In the genomic region with DNA sequence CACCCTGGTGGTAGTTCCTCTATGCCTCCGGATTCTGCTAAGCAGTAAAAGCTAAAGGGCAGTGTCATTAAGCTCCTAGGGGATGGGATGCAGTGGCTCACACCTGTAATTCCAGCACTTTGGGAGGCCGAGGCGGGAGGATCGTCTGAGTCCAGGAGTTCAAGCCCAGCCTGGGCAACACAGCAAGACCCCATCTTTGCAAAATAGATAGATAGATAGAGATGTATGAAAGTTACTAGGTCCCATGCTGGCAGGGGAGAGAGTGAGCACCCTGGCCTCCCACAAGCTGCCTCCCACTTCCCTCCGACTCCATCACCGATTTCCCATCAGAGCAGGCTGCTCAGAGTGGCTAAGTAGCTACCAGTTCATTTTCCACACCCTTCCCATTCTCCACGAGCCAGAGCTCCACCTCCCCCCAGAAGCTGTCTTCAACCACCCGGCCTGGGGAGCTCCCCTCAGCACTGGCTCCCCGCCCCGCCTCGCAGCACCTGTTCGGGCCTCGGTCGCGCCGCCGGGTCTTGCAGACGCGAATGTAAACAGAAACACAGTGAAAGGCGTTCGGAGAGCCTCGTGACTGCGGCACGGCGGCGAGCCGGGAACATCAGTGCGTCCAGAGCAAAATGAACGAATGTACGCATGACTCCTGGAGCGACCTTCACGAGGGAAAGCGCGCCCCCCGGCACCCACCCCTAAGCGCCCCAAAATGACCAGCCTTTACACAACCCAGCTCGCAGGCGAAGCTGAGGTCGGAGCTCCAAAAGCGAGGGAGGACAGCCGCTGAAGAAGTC, we compare ENCODE assay signal across 8 cellular contexts. TPM values are rescaled to one million over a fixed set of nuclear protein-coding genes. Genes with fewer than 3 reads are reported as not detected.
DNase-seq lines count a peak whose midpoint lies in the region; ATAC-seq and TF ChIP-seq lines count a peak whose summit lies in the region.

No MANE protein-coding gene starts in this region.

- WGBS in heart right ventricle, 2 donors, result 8% methylated on average over 41 of the region's 41 CpGs

- no peaks in the 10 kb centered on the region for H3K9me3 ChIP-seq in heart right ventricle

- H3K27ac Mint-ChIP-seq in activated T-cell treated with anti-CD3 and anti-CD28 coated beads, Interleukin-2, amount 50 U/mL, for 24 hours, result peak overlapping the region; percentile 92

- TF ChIP-seq CTCF in heart right ventricle (IDR thresholded peaks at IDR 0.05), result no peak

- no peaks in the 10 kb centered on the region for H3K9me3 Mint-ChIP-seq in activated T-cell treated with anti-CD3 and anti-CD28 coated beads, Interleukin-2, amount 50 U/mL, for 24 hours

- no peaks in the 10 kb centered on the region for H3K36me3 ChIP-seq in heart right ventricle

- peaks cover 57% of the 10 kb centered on the region for H3K4me1 Mint-ChIP-seq in activated T-cell treated with anti-CD3 and anti-CD28 coated beads, Interleukin-2, amount 50 U/mL, for 24 hours (ENCODE audit: low read depth)

- peak overlapping the region; percentile 57 to 89 (median 78) for H3K4me3 ChIP-seq in heart right ventricle

- no peak for DNase-seq in activated T-cell treated with anti-CD3 and anti-CD28 coated beads, Interleukin-2, amount 50 U/mL, for 24 hours
- no peak for DNase-seq in activated T-cell treated with anti-CD3 and anti-CD28 coated beads, Interleukin-2, amount 50 U/mL, for 1 hour
- DNase-seq in NCI-H146 treated with DMSO at 0.1 percent for 48 hours (lab: John Stamatoyannopoulos, UW; ENCODE audit: unreplicated experiment) (peak; percentile 68), heart right ventricle (no peak), sciatic nerve (ENCODE audit: low spot score) (no peak), HT-29 (ENCODE audit: low spot score) (no peak)
- peak; percentile 51 for DNase-seq in activated T-helper 9 cell treated with anti-CD3 and anti-CD28 coated beads, Interleukin-2, amount 50 U/mL, for 16 hours (ENCODE audit: low read depth)

- H3K27me3 Mint-ChIP-seq in activated T-cell treated with anti-CD3 and anti-CD28 coated beads, Interleukin-2, amount 50 U/mL, for 24 hours, result no peaks in the 10 kb centered on the region

- intact Hi-C loops in heart right ventricle (cut with DNase I) (loop anchor here in 4 of 10 donors (2.0 to 10.0 kb wide), 4 partner anchors 72 to 519 kb away; a partner anchor contains a TSS), sciatic nerve (cut with DNase I) (no loop called here)

- no peaks in the 10 kb centered on the region for H3K27me3 ChIP-seq in heart right ventricle

- peaks cover 6 to 57% (median 42%) of the 10 kb centered on the region in 9 donors for H3K4me1 ChIP-seq in heart right ventricle

- ATAC-seq in HG02840 (IDR thresholded peaks at IDR 0.05; ENCODE audit: low FRiP score, unreplicated experiment), result peak; percentile 27
- ATAC-seq in heart right ventricle, result peak; percentile 2 to 44 (median 30)
- peak; percentile 51 for ATAC-seq in sciatic nerve

- peak overlapping the region; percentile 93 for H3K4me3 Mint-ChIP-seq in activated T-cell treated with anti-CD3 and anti-CD28 coated beads, Interleukin-2, amount 50 U/mL, for 24 hours

- peaks cover 6% of the 10 kb centered on the region for H3K36me3 Mint-ChIP-seq in activated T-cell treated with anti-CD3 and anti-CD28 coated beads, Interleukin-2, amount 50 U/mL, for 24 hours (ENCODE audit: low read depth)

- peak overlapping the region in 9 of 10 donors; percentile 40 to 97 (median 81) for H3K27ac ChIP-seq in heart right ventricle

RNA-seq across cellular contexts. Expression of a gene that starts 0.6 kb away (rescaled TPM):
- 10 to 100 TPM; 12.5 to 28.4 (median 23.1) TPM for total RNA-seq in heart right ventricle
- 10 to 100 TPM in 1 of 2 donors, 1 to 10 TPM in 1; 4.3 to 10.0 TPM for polyA plus RNA-seq in heart right ventricle
- 29.1 TPM for total RNA-seq in sciatic nerve
- total RNA-seq in HT-29 (2014; rRNA removed; shearing (Covaris generic)), result 2.2 and 3.4 TPM in 2 replicates

Comparison
In these comparisons a context has a peak if more than half of its experiments do, and no peak if none do; other contexts are left out.
1. DNase-seq: peak in NCI-H146 treated with DMSO at 0.1 percent for 48 hours (single experiment) and activated T-helper 9 cell treated with anti-CD3 and anti-CD28 coated beads, Interleukin-2, amount 50 U/mL, for 16 hours (single experiment); none in activated T-cell treated with anti-CD3 and anti-CD28 coated beads, Interleukin-2, amount 50 U/mL, for 24 hours (single experiment), activated T-cell treated with anti-CD3 and anti-CD28 coated beads, Interleukin-2, amount 50 U/mL, for 1 hour (single experiment), heart right ventricle (0 of 2), sciatic nerve (single experiment) and HT-29 (single experiment).
2. Peak in every context shown above with its lines, with median percentiles within 50 percentile points of each other: ATAC-seq.